ENCODE assay signal across 27 cellular contexts in the genomic region with DNA sequence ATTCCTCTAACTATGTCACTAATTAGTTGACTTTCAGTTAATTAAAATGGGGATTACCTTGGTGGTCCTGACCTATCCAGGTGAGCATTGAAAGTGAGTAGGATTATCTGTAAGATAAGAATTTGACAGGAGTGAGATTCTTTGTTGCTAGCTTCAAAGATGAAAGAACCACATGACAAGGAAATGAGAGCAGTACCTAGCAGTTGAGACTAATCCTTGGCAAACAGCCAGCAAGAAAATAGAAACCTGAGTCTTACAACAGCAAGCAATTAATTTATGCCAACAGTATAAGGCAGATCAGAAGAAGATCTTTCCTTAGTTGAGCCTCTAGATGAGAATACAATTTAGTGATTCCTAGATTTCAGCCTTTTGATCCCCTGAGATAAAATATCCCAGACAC.
DNase-seq lines count a peak whose midpoint lies in the region; ATAC-seq and TF ChIP-seq lines count a peak whose summit lies in the region.
"Had no signal": no experiment of that assay in that cellular context is flagged by ENCODE, and none has a peak within 500 bp of the region (broad histone marks: within the 10 kb centered on the region; RNA-seq: fewer than 3 reads in every experiment).

No MANE protein-coding gene starts in this region.

- no peak overlapping the region for H3K23ac ChIP-seq in mesendoderm (ENCODE audit: low read length)

- H4K8ac ChIP-seq in mesendoderm (ENCODE audit: low read depth, low read length), result no peak overlapping the region

- no peak overlapping the region for H3K27ac ChIP-seq in mesendoderm (ENCODE audit: low read depth, low read length)
- H3K27ac ChIP-seq: dorsolateral prefrontal cortex, heart right ventricle, left ventricle myocardium inferior, parathyroid adenoma, Peyer's patch had no signal

- TF ChIP-seq EP300 in Ishikawa (IDR thresholded peaks at IDR 0.05; ENCODE audit: borderline replicate concordance), result no peak

- TF ChIP-seq CTCF in mucosa of descending colon (IDR thresholded peaks at IDR 0.05), result no peak

- ATAC-seq in mucosa of descending colon (no peak), HG03175 (IDR thresholded peaks at IDR 0.05; ENCODE audit: unreplicated experiment) (no peak), HG02588 (IDR thresholded peaks at IDR 0.05; ENCODE audit: unreplicated experiment) (no peak)
- ATAC-seq: activated T-cell treated with anti-CD3 and anti-CD28 coated beads, Interleukin-2, amount 50 U/mL, for 72 hours; heart right ventricle; sciatic nerve had no signal

- intact Hi-C loops in mucosa of descending colon (cut with DNase I, micrococcal nuclease), result no loop called here

- no peak overlapping the region for H2BK15ac ChIP-seq in mesendoderm (replicated peaks; ENCODE audit: low read depth)

- H2BK120ac ChIP-seq in mesendoderm (ENCODE audit: low read depth, low read length), result no peak overlapping the region

- H3K4ac ChIP-seq in mesendoderm (ENCODE audit: low read depth, low read length), result no peak overlapping the region

- TF ChIP-seq RAD21 in Ishikawa (IDR thresholded peaks at IDR 0.05; ENCODE audit: low read depth), result no peak

- no peaks in the 10 kb centered on the region for H3K79me1 ChIP-seq in mesendoderm (ENCODE audit: low read length)

- H3K27me3 ChIP-seq in mesendoderm (ENCODE audit: insufficient read depth, low read length, poor library complexity), result no peaks in the 10 kb centered on the region
- H3K27me3 ChIP-seq: dorsolateral prefrontal cortex, heart right ventricle, Peyer's patch had no signal

- H3K36me3 ChIP-seq in mesendoderm (ENCODE audit: control insufficient read depth, insufficient read depth, low read length) (no peaks in the 10 kb centered on the region), mucosa of descending colon (ENCODE audit: low read depth) (no peaks in the 10 kb centered on the region)
- H3K36me3 ChIP-seq: HAP-1, heart right ventricle, left ventricle myocardium inferior, Peyer's patch had no signal

- H3K9ac ChIP-seq in mesendoderm (ENCODE audit: low read length), result no peak overlapping the region
- H3K9ac ChIP-seq: parathyroid adenoma had no signal

- H3K18ac ChIP-seq in mesendoderm (ENCODE audit: low read length), result no peak overlapping the region

- peaks cover 13% of the 10 kb centered on the region for H3K9me3 ChIP-seq in mucosa of descending colon
- H3K9me3 ChIP-seq: HAP-1, left ventricle myocardium inferior, Peyer's patch had no signal

- H3K4me2 ChIP-seq in mesendoderm (ENCODE audit: low read length), result no peak overlapping the region

- no peaks in the 10 kb centered on the region for H3K79me2 ChIP-seq in mesendoderm (ENCODE audit: control insufficient read depth, insufficient read depth, low read length)
- H3K79me2 ChIP-seq: parathyroid adenoma had no signal

- H2BK5ac ChIP-seq in mesendoderm (ENCODE audit: low read length), result no peak overlapping the region

- no peak overlapping the region for H3K56ac ChIP-seq in mesendoderm (ENCODE audit: low read length)

- DNase-seq in NCI-H2107 treated with DMSO at 0.1 percent for 48 hours (lab: John Stamatoyannopoulos, UW; ENCODE audit: unreplicated experiment) (peak; percentile 30), NCI-H2107 (lab: John Stamatoyannopoulos, UW) (no peak), NCI-H69 (lab: John Stamatoyannopoulos, UW) (peak; percentile 57), mesendoderm (peak; percentile 37), mucosa of descending colon (no peak)
- DNase-seq: activated CD4-positive, alpha-beta T cell treated with anti-CD3 and anti-CD28 coated beads, Interleukin-2, amount 10 ng/mL, durations not matched to agents 24 days and 14 days; activated naive CD4-positive, alpha-beta T cell treated with anti-CD3 and anti-CD28 coated beads, Interleukin-2, amount 50 U/mL, for 16 hours; activated T-cell treated with anti-CD3 and anti-CD28 coated beads, Interleukin-2, amount 50 U/mL, for 72 hours; aorta; caudate nucleus; dorsolateral prefrontal cortex; EL; heart right ventricle; KBM-7; left ventricle myocardium inferior; midbrain; NCI-H2081 treated with DMSO at 0.1 percent for 48 hours; NK-92 treated with Interleukin-12 subunit alpha and Interleukin-12 subunit beta, amount 100 ng/mL, for 24 hours; Peyer's patch; stimulated activated CD8-positive, alpha-beta memory T cell treated with anti-CD3 and anti-CD28 coated beads, Interleukin-4, amount 100 ng/mL, for 48 hours; trophoblast cell had no signal

- no peak overlapping the region for H2AK5ac ChIP-seq in mesendoderm (ENCODE audit: low read length)

- no peaks in the 10 kb centered on the region for H3K4me1 ChIP-seq in mesendoderm (ENCODE audit: control insufficient read depth, low read depth, low read length)
- no peaks in the 10 kb centered on the region for H3K4me1 ChIP-seq in mucosa of descending colon (ENCODE audit: low read depth)
- H3K4me1 ChIP-seq: heart right ventricle, left ventricle myocardium inferior, parathyroid adenoma, Peyer's patch had no signal

- H3K4me3 ChIP-seq in mesendoderm (ENCODE audit: low read length) (no peak overlapping the region), mucosa of descending colon (no peak overlapping the region)
- H3K4me3 ChIP-seq: dorsolateral prefrontal cortex, HAP-1, heart right ventricle, left ventricle myocardium inferior, Peyer's patch had no signal

- no peak overlapping the region for H4K5ac ChIP-seq in mesendoderm (ENCODE audit: low read length)

TF ChIP-seq in Ishikawa, 13 proteins besides CTCF, POLR2A, EP300 and RAD21:
- TF ChIP-seq NFIC (IDR thresholded peaks at IDR 0.05), result 0 out of 2 replicates have a peak, but pooled peaks have one; percentile 22
- TF ChIP-seq TCF12 (IDR thresholded peaks at IDR 0.05; ENCODE audit: low read depth), result no peak
- no peak for TF ChIP-seq TEAD4 (IDR thresholded peaks at IDR 0.05)
TF ChIP-seq in Ishikawa: peak in this region for 1.

Comparison
In these comparisons a context has a peak if more than half of its experiments do, and no peak if none do; other contexts are left out.
1. DNase-seq: peak in NCI-H2107 treated with DMSO at 0.1 percent for 48 hours (single experiment), NCI-H69 (single experiment) and mesendoderm (single experiment); none in NCI-H2107 (single experiment) and mucosa of descending colon (0 of 3).